15 cellular contexts compared by ENCODE assay signal in the genomic region with DNA sequence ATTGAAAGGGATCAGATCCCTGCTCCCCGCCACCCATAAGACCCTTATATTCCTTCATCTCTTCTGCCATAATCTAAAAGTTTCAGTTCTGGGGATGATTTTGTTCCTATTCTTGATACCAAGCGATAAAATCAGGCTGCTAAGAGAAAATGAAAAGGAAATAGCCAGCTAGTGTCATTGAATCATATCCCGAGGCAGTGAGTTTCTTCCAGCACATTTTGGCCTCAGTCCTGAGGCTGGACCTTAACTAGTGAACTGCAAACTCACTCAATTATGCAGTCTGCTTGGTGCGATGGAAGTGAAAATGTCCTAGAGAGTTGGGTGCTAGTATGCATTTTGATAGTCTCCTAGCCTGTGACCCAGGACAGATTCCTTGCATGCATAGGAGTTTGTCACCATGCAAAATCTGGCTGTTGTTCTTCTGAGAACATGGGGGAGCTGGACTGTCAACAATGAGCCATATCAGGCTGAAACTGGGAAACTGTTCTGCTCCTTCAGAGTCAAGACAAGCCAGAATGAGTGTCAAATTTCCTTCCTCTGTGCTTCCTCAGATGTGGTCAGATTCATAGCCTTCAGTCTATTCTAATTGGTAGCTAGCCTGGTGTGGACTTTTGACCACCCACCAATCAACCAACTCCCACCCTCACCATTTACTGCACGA.
A peak's percentile ranks its signal among the peaks of the same experiment; 100 is the strongest.
DNase-seq lines count a peak whose midpoint lies in the region; ATAC-seq, FAIRE-seq and TF ChIP-seq lines count a peak whose summit lies in the region.
"Had no signal": no experiment of that assay in that cellular context is flagged by ENCODE, and none has a peak within 500 bp of the region (broad histone marks: within the 10 kb centered on the region; RNA-seq: fewer than 3 reads in every experiment).

No MANE protein-coding gene starts in this region.

- DNase-seq in GM23338 (ENCODE audit: low spot score) (no peak), Right ventricle myocardium superior (no peak), progenitor cell of endocrine pancreas (ENCODE audit: low spot score, unreplicated experiment) (no peak), cortex of kidney (lab: John Stamatoyannopoulos, UW) (no peak), small intestine (no peak)
- no peak for DNase-seq in activated CD4-positive, alpha-beta memory T cell treated with anti-CD3 and anti-CD28 coated beads for 36 hours
- DNase-seq: activated T-cell treated with anti-CD3 and anti-CD28 coated beads for 4 hours, lower lobe of right lung, NCI-H2029, upper lobe of left lung had no signal

- 66 to 88% (median 87%) methylated on average over 5 of the region's 5 CpGs for WGBS in small intestine, 3 donors

- ATAC-seq in GM23338, result no peak
- ATAC-seq in SK-N-SH treated with all-trans-retinoic acid at 6 μM for 48 hours, result peak; percentile 54
- ATAC-seq in Right ventricle myocardium superior (ENCODE audit: poor library complexity), result peak; percentile 51
- ATAC-seq in HG03139 (IDR thresholded peaks at IDR 0.05; ENCODE audit: unreplicated experiment), result no peak
- ATAC-seq: lower lobe of right lung had no signal

- H3K9me3 Mint-ChIP-seq in GM23338, result no peaks in the 10 kb centered on the region
- peaks cover 6% of the 10 kb centered on the region for H3K9me3 Mint-ChIP-seq in progenitor cell of endocrine pancreas (ENCODE audit: low read depth)
- no peaks in the 10 kb centered on the region for H3K9me3 Mint-ChIP-seq in activated CD4-positive, alpha-beta memory T cell treated with anti-CD3 and anti-CD28 coated beads for 36 hours

- intact Hi-C loops in Right ventricle myocardium superior (cut with DNase I), result loop anchor here (10.0 kb wide), 1 partner anchor 107 kb away; no protein-coding TSS in a partner anchor
- intact Hi-C loops in activated CD4-positive, alpha-beta memory T cell treated with anti-CD3 and anti-CD28 coated beads for 36 hours (cut with micrococcal nuclease), result no loop called here

- H3K4me1 ChIP-seq in GM23338 (ENCODE audit: insufficient read depth) (0 out of 2 replicates have a peak, but pooled peaks cover 9% of the 10 kb centered on the region), small intestine (ENCODE audit: control insufficient read depth in 2 of 2, insufficient read depth in 1 of 2, low read depth in 1 of 2, low read length in 1 of 2) (peaks cover 5% of the 10 kb centered on the region in 2 donors)

- no peaks in the 10 kb centered on the region for H3K79me2 ChIP-seq in GM23338 (replicated peaks; ENCODE audit: insufficient read depth)

- H3K27ac Mint-ChIP-seq in GM23338, result peak overlapping the region; percentile 12; the same call in 1 of the 2 replicates
- H3K27ac Mint-ChIP-seq in progenitor cell of endocrine pancreas, result peak overlapping the region; percentile 73
- no peak overlapping the region for H3K27ac Mint-ChIP-seq in activated CD4-positive, alpha-beta memory T cell treated with anti-CD3 and anti-CD28 coated beads for 36 hours
- H3K27ac Mint-ChIP-seq: CD14-positive monocyte had no signal

- FAIRE-seq in small intestine (lab: Jason Lieb, UNC), result no peak
- FAIRE-seq: frontal cortex, TTC549 had no signal

- CTCF ChIA-PET in activated CD4-positive, alpha-beta memory T cell treated with anti-CD3 and anti-CD28 coated beads for 36 hours (lab: Charles Lee), result interaction anchor here (1.6 kb wide), 1 partner anchor 21 kb away, joined by 5 read pairs; no protein-coding TSS in a partner anchor

- no peaks in the 10 kb centered on the region for H3K27me3 ChIP-seq in GM23338 (ENCODE audit: insufficient read depth)
- no peaks in the 10 kb centered on the region for H3K27me3 ChIP-seq in small intestine (ENCODE audit: control insufficient read depth in 2 of 2, insufficient read depth in 2 of 2, low read length in 2 of 2)
- H3K27me3 ChIP-seq: upper lobe of left lung had no signal

- H3F3A ChIP-seq in GM23338 (replicated peaks; ENCODE audit: low read depth), result no peaks in the 10 kb centered on the region

- H3K27ac ChIP-seq in GM23338 (ENCODE audit: low read depth) (no peak overlapping the region), small intestine (ENCODE audit: low read depth in 1 of 2, low read length in 1 of 2) (peak overlapping the region in 1 of 2 donors; percentile 1)

- H3K9me3 ChIP-seq in small intestine (ENCODE audit: control insufficient read depth, low read depth), result no peaks in the 10 kb centered on the region
- H3K9me3 ChIP-seq: lower lobe of right lung, upper lobe of left lung had no signal

- H3K4me3 ChIP-seq in GM23338, result no peak overlapping the region
- H3K4me3 ChIP-seq in small intestine (ENCODE audit: low read depth in 1 of 2, low read length in 2 of 2), result no peak overlapping the region
- H3K4me3 ChIP-seq: lower lobe of right lung, upper lobe of left lung had no signal

- H3K27me3 Mint-ChIP-seq in GM23338 (ENCODE audit: insufficient read depth, low read depth, poor library complexity) (no peaks in the 10 kb centered on the region), progenitor cell of endocrine pancreas (no peaks in the 10 kb centered on the region)
- no peaks in the 10 kb centered on the region for H3K27me3 Mint-ChIP-seq in activated CD4-positive, alpha-beta memory T cell treated with anti-CD3 and anti-CD28 coated beads for 36 hours

- H3K4me1 Mint-ChIP-seq in GM23338 (peaks cover 11% of the 10 kb centered on the region; the same call in 2 of the 3 replicates), progenitor cell of endocrine pancreas (ENCODE audit: low read depth) (peaks cover 15% of the 10 kb centered on the region)
- H3K4me1 Mint-ChIP-seq in activated CD4-positive, alpha-beta memory T cell treated with anti-CD3 and anti-CD28 coated beads for 36 hours (ENCODE audit: low read depth), result no peaks in the 10 kb centered on the region
- H3K4me1 Mint-ChIP-seq: CD14-positive monocyte had no signal

- POLR2A ChIA-PET in activated CD4-positive, alpha-beta memory T cell treated with anti-CD3 and anti-CD28 coated beads for 36 hours (lab: Charles Lee), result no interaction called here

- H3K4me2 ChIP-seq in GM23338, result no peak overlapping the region

- H3K36me3 Mint-ChIP-seq in GM23338 (ENCODE audit: low read depth) (no peaks in the 10 kb centered on the region), progenitor cell of endocrine pancreas (ENCODE audit: insufficient read depth) (peaks cover 3% of the 10 kb centered on the region)
- H3K36me3 Mint-ChIP-seq in activated CD4-positive, alpha-beta memory T cell treated with anti-CD3 and anti-CD28 coated beads for 36 hours, result no peaks in the 10 kb centered on the region
- H3K36me3 Mint-ChIP-seq: CD14-positive monocyte had no signal

- H2AFZ ChIP-seq in GM23338, result no peak overlapping the region

- H3K36me3 ChIP-seq in GM23338 (ENCODE audit: insufficient read depth) (no peaks in the 10 kb centered on the region), small intestine (ENCODE audit: control insufficient read depth in 2 of 2, insufficient read depth in 2 of 2, low read length in 2 of 2) (no peaks in the 10 kb centered on the region)
- H3K36me3 ChIP-seq: lower lobe of right lung, upper lobe of left lung had no signal

- H3K4me3 Mint-ChIP-seq in GM23338 (no peak overlapping the region), progenitor cell of endocrine pancreas (ENCODE audit: low read depth) (no peak overlapping the region)
- no peak overlapping the region for H3K4me3 Mint-ChIP-seq in activated CD4-positive, alpha-beta memory T cell treated with anti-CD3 and anti-CD28 coated beads for 36 hours
- H3K4me3 Mint-ChIP-seq: CD14-positive monocyte had no signal

- no peaks in the 10 kb centered on the region for H4K20me1 ChIP-seq in GM23338 (replicated peaks; ENCODE audit: insufficient read depth)

- TF ChIP-seq CTCF in GM23338 (conservative IDR thresholded peaks at IDR 0.05; ENCODE audit: low read depth in 2 of 2), result no peak
- no peak for TF ChIP-seq CTCF in progenitor cell of endocrine pancreas (IDR thresholded peaks at IDR 0.05; ENCODE audit: unreplicated experiment)

- H3K9me2 ChIP-seq in GM23338 (ENCODE audit: insufficient read depth), result peaks cover 9% of the 10 kb centered on the region

TF ChIP-seq in GM23338, 12 proteins besides CTCF, POLR2A, EP300 and RAD21 (continues in another document):
- TF ChIP-seq, protein P1, sequence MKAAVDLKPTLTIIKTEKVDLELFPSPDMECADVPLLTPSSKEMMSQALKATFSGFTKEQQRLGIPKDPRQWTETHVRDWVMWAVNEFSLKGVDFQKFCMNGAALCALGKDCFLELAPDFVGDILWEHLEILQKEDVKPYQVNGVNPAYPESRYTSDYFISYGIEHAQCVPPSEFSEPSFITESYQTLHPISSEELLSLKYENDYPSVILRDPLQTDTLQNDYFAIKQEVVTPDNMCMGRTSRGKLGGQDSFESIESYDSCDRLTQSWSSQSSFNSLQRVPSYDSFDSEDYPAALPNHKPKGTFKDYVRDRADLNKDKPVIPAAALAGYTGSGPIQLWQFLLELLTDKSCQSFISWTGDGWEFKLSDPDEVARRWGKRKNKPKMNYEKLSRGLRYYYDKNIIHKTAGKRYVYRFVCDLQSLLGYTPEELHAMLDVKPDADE (IDR thresholded peaks at IDR 0.05), result no peak
- TF ChIP-seq STAT1 (IDR thresholded peaks at IDR 0.05; ENCODE audit: unreplicated experiment) (no peak), CREB1 (CRISPR knock-in tag; IDR thresholded peaks at IDR 0.05; ENCODE audit: low read depth) (no peak), JUNB (IDR thresholded peaks at IDR 0.05; ENCODE audit: unreplicated experiment) (no peak), POLR2AphosphoS5 (IDR thresholded peaks at IDR 0.05; ENCODE audit: low read depth) (no peak), ZNF331 (CRISPR knock-in tag; IDR thresholded peaks at IDR 0.05; ENCODE audit: low read depth) (no peak)

TF ChIP-seq in SK-N-SH treated with all-trans-retinoic acid at 6 μM for 48 hours, 23 proteins besides CTCF, POLR2A, EP300 and RAD21 (continues in another document):
- no peak for TF ChIP-seq TCF4 (CRISPR knock-in tag; IDR thresholded peaks at IDR 0.05; ENCODE audit: borderline replicate concordance)

Comparison
In these comparisons a context has a peak if more than half of its experiments do, and no peak if none do; other contexts are left out.
1. ATAC-seq: peak in SK-N-SH treated with all-trans-retinoic acid at 6 μM for 48 hours (single experiment) and Right ventricle myocardium superior (single experiment); none in GM23338 (single experiment) and HG03139 (single experiment).